ENCODE assay signal across 9 cellular contexts in genomic region chr22:30695351-30695762, GRCh38. TPM values are rescaled to one million over a fixed set of nuclear protein-coding genes. Genes with fewer than 3 reads are reported as not detected.
DNase-seq lines count a peak whose midpoint lies in the region; ATAC-seq, FAIRE-seq and TF ChIP-seq lines count a peak whose summit lies in the region.
"Had no signal": no experiment of that assay in that cellular context is flagged by ENCODE, and none has a peak within 500 bp of the region (broad histone marks: within the 10 kb centered on the region; RNA-seq: fewer than 3 reads in every experiment).

No MANE protein-coding gene starts in this region.

- H3K36me3 ChIP-seq in CD4-positive, alpha-beta memory T cell (ENCODE audit: insufficient read depth, low read length), result no peaks in the 10 kb centered on the region
- H3K36me3 ChIP-seq in WERI-Rb-1 (no peaks in the 10 kb centered on the region; the same call in 1 of the 2 replicates), gastroesophageal sphincter (no peaks in the 10 kb centered on the region), parathyroid adenoma (ENCODE audit: control insufficient read depth, insufficient read depth, low read length) (no peaks in the 10 kb centered on the region)

- peak overlapping the region in 1 of 2 donors; percentile 60 for H3K4me3 ChIP-seq in CD4-positive, alpha-beta memory T cell (ENCODE audit: low read length in 2 of 2)
- H3K4me3 ChIP-seq in WERI-Rb-1 (ENCODE audit: low read depth, low read length) (peak overlapping the region; percentile 77), gastroesophageal sphincter (peak overlapping the region in 1 of 2 donors; percentile 69), parathyroid adenoma (ENCODE audit: low read depth, low read length) (peak overlapping the region; percentile 88)

- peak overlapping the region in 4 of 7 donors; percentile 6 to 81 (median 41) for H3K27ac Mint-ChIP-seq in CD4-positive, alpha-beta memory T cell

- H3K9ac ChIP-seq in parathyroid adenoma, result peak overlapping the region; percentile 37

- H3K27me3 ChIP-seq in CD4-positive, alpha-beta memory T cell (ENCODE audit: insufficient read depth, low read length), result no peaks in the 10 kb centered on the region
- H3K27me3 ChIP-seq in WERI-Rb-1 (ENCODE audit: insufficient read depth, low read depth, severe bottlenecking) (no peaks in the 10 kb centered on the region), gastroesophageal sphincter (no peaks in the 10 kb centered on the region), parathyroid adenoma (ENCODE audit: control insufficient read depth, insufficient read depth, low read length) (no peaks in the 10 kb centered on the region)

- TF ChIP-seq CTCF in WERI-Rb-1 (IDR thresholded peaks at IDR 0.05; ENCODE audit: low read depth, low read length) (no peak), gastroesophageal sphincter (IDR thresholded peaks at IDR 0.05) (no peak), parathyroid adenoma (IDR thresholded peaks at IDR 0.05) (no peak)

- peak overlapping the region; percentile 99 for H3K4me2 ChIP-seq in parathyroid adenoma (ENCODE audit: low read length)

- H3K4me3 Mint-ChIP-seq in CD4-positive, alpha-beta memory T cell, result peak overlapping the region; percentile 67 to 80 (median 74)

- TF ChIP-seq POLR2A in gastroesophageal sphincter (IDR thresholded peaks at IDR 0.05), result no peak

- H3K79me2 ChIP-seq in parathyroid adenoma, result no peaks in the 10 kb centered on the region

- H3K27ac ChIP-seq in CD4-positive, alpha-beta memory T cell (ENCODE audit: low read depth, low read length), result no peak overlapping the region
- H3K27ac ChIP-seq in WERI-Rb-1, result peak overlapping the region; percentile 79
- H3K27ac ChIP-seq in gastroesophageal sphincter, result peak overlapping the region in 1 of 4 donors; percentile 58
- H3K27ac ChIP-seq in parathyroid adenoma, result peak overlapping the region; percentile 54

- H3K4me1 ChIP-seq in CD4-positive, alpha-beta memory T cell (ENCODE audit: insufficient read depth, low read length), result peaks cover 10% of the 10 kb centered on the region
- peaks cover 0 to 17% (median 4%) of the 10 kb centered on the region in 3 donors for H3K4me1 ChIP-seq in gastroesophageal sphincter
- no peaks in the 10 kb centered on the region for H3K4me1 ChIP-seq in parathyroid adenoma

- intact Hi-C loops in CD4-positive, alpha-beta memory T cell (cut with micrococcal nuclease), result no loop called here

- DNase-seq in CD4-positive, alpha-beta memory T cell, result no peak
- DNase-seq in WERI-Rb-1 (no peak), NOMO-1 (lab: John Stamatoyannopoulos, UW; ENCODE audit: unreplicated experiment in 2 of 2) (no peak), urothelium cell line (ENCODE audit: low spot score) (no peak), Kasumi-1 (lab: John Stamatoyannopoulos, UW) (no peak)
- DNase-seq: NCI-H510A treated with DMSO at 0.1 percent for 48 hours had no signal

- H3K36me3 Mint-ChIP-seq in CD4-positive, alpha-beta memory T cell, result no peaks in the 10 kb centered on the region

- peaks cover 9 to 26% (median 11%) of the 10 kb centered on the region in 4 donors for H3K4me1 Mint-ChIP-seq in CD4-positive, alpha-beta memory T cell

- TF ChIP-seq EP300 in gastroesophageal sphincter (IDR thresholded peaks at IDR 0.05), result no peak

- peak overlapping the region; percentile 77 for H2AFZ ChIP-seq in parathyroid adenoma

- no peaks in the 10 kb centered on the region for H3K9me3 Mint-ChIP-seq in CD4-positive, alpha-beta memory T cell

- no peaks in the 10 kb centered on the region for H3K9me3 ChIP-seq in CD4-positive, alpha-beta memory T cell (ENCODE audit: control insufficient read depth in 1 of 2, low read length in 2 of 2)
- H3K9me3 ChIP-seq in WERI-Rb-1 (ENCODE audit: severe bottlenecking) (no peaks in the 10 kb centered on the region), gastroesophageal sphincter (no peaks in the 10 kb centered on the region), parathyroid adenoma (ENCODE audit: control insufficient read depth, low read length) (no peaks in the 10 kb centered on the region)

- CTCF ChIA-PET in CD4-positive, alpha-beta memory T cell (lab: Charles Lee; ENCODE audit: partially characterized antibody), result no interaction called here

- no peak for FAIRE-seq in urothelium cell line (lab: Jason Lieb, UNC)

- peaks cover 1 to 6% of the 10 kb centered on the region in 2 donors for H3K27me3 Mint-ChIP-seq in CD4-positive, alpha-beta memory T cell

- POLR2A ChIA-PET in CD4-positive, alpha-beta memory T cell (lab: Charles Lee; ENCODE audit: partially characterized antibody), result no interaction called here

- peak; percentile 12 for ATAC-seq in gastroesophageal sphincter
- no peak for ATAC-seq in HG03135 (IDR thresholded peaks at IDR 0.05; ENCODE audit: unreplicated experiment)

- 100% methylated on average over 1 of the region's 15 CpGs; no CpG with 5 or more reads in 1 of the 2 donors for WGBS in gastroesophageal sphincter (ENCODE audit: low coverage in 1 of 2), 2 donors

RNA-seq across cellular contexts. Expression of gene OSBP2, which starts 0.7 kb away (rescaled TPM):
- 1 to 10 TPM; 1.1 to 1.3 TPM for total RNA-seq in CD4-positive, alpha-beta memory T cell
- under 1 TPM; 0.39 to 0.44 TPM for polyA plus RNA-seq in CD4-positive, alpha-beta memory T cell
- total RNA-seq in gastroesophageal sphincter, result 1 to 10 TPM in 3 of 4 donors, under 1 TPM in 1; 0.35 to 3.5 (median 1.8) TPM

RNA-seq across cellular contexts. Expression of gene DUSP18, which starts 27.7 kb away (rescaled TPM):
- total RNA-seq in CD4-positive, alpha-beta memory T cell, result 10 to 100 TPM; 16.8 to 16.9 TPM
- polyA plus RNA-seq in CD4-positive, alpha-beta memory T cell, result 10 to 100 TPM; 12.4 to 14.4 TPM
- 10 to 100 TPM in 2 of 4 donors, 1 to 10 TPM in 2; 6.5 to 13.2 (median 8.7) TPM for total RNA-seq in gastroesophageal sphincter

RNA-seq across cellular contexts. Expression of gene SLC35E4, which starts 59.8 kb away (rescaled TPM):
- 1 to 10 TPM; 2.9 to 3.0 TPM for total RNA-seq in CD4-positive, alpha-beta memory T cell
- under 1 TPM; 0.61 to 1.00 TPM for polyA plus RNA-seq in CD4-positive, alpha-beta memory T cell
- 10 to 100 TPM in 3 of 4 donors, 1 to 10 TPM in 1; 6.5 to 13.5 (median 10.9) TPM for total RNA-seq in gastroesophageal sphincter
